In genomic region chrX:49199906-49200771, GRCh38 we compare ENCODE assay signal across 8 cellular contexts. TPM values are rescaled to one million over a fixed set of nuclear protein-coding genes. Genes with fewer than 3 reads are reported as not detected.
A peak's percentile ranks its signal among the peaks of the same experiment; 100 is the strongest.
DNase-seq lines count a peak whose midpoint lies in the region; ATAC-seq and TF ChIP-seq lines count a peak whose summit lies in the region.

SYP (minus strand) TSS chrX:49200193; CDS start chrX:49200186, 7 bp downstream.

- no peaks in the 10 kb centered on the region for H3K9me3 ChIP-seq in mucosa of descending colon

- intact Hi-C loops in mucosa of descending colon (cut with DNase I, micrococcal nuclease), result no loop called here

- TF ChIP-seq CTCF in endothelial cell (IDR thresholded peaks at IDR 0.05; ENCODE audit: unreplicated experiment), result no peak
- no peak for TF ChIP-seq CTCF in mucosa of descending colon (IDR thresholded peaks at IDR 0.05)

- peak; percentile 93 for DNase-seq in COLO829 (ENCODE audit: low spot score)
- DNase-seq in HPDE6-E6E7 (ENCODE audit: extremely low spot score), result peak; percentile 67
- peak; percentile 60 for DNase-seq in NOMO-1 treated with dmso at 0.1 percent for 144 hours (lab: John Stamatoyannopoulos, UW; ENCODE audit: unreplicated experiment)
- peak; percentile 88 for DNase-seq in activated CD8-positive, alpha-beta memory T cell treated with anti-CD3 and anti-CD28 coated beads, Interleukin-2, amount 50 U/mL, for 4 hours
- DNase-seq in endothelial cell (ENCODE audit: low spot score), result peak; percentile 88
- DNase-seq in mucosa of descending colon, result peak; percentile 91 to 92 (median 92)
- DNase-seq in stimulated activated CD8-positive, alpha-beta memory T cell treated with anti-CD3 and anti-CD28 coated beads, Interleukin-2, amount 100 ng/mL, for 48 hours (ENCODE audit: low read depth in 2 of 2), result peak; percentile 78 to 80

- H3K4me3 ChIP-seq in mucosa of descending colon, result no peak within 1 kb of the TSS

- peaks cover 14% of the 10 kb centered on the region for H3K4me1 Mint-ChIP-seq in endothelial cell (ENCODE audit: unreplicated experiment)

- H3K36me3 Mint-ChIP-seq in endothelial cell (ENCODE audit: low read depth, unreplicated experiment), result no peaks in the 10 kb centered on the region

- ATAC-seq in GM19463 (IDR thresholded peaks at IDR 0.05; ENCODE audit: unreplicated experiment) (peak; percentile 97), mucosa of descending colon (peak; percentile 98)

- H3K9me3 Mint-ChIP-seq in endothelial cell (ENCODE audit: unreplicated experiment), result no peaks in the 10 kb centered on the region

- no peaks in the 10 kb centered on the region for H3K36me3 ChIP-seq in mucosa of descending colon (ENCODE audit: low read depth)

- H3K27ac Mint-ChIP-seq in endothelial cell (ENCODE audit: unreplicated experiment), result no peak within 1 kb of the TSS

- H3K4me1 ChIP-seq in mucosa of descending colon (ENCODE audit: low read depth), result no peaks in the 10 kb centered on the region

- peaks cover 6% of the 10 kb centered on the region for H3K27me3 Mint-ChIP-seq in endothelial cell (ENCODE audit: unreplicated experiment)

- peak within 1 kb of the TSS; percentile 11 for H3K4me3 Mint-ChIP-seq in endothelial cell (ENCODE audit: unreplicated experiment)

RNA-seq across cellular contexts. Expression of gene SYP, which starts in this region (rescaled TPM):
- total RNA-seq in endothelial cell (ENCODE audit: unreplicated experiment) (1.8 TPM), mucosa of descending colon (10 to 100 TPM in 2 of 3 donors, 1 to 10 TPM in 1; 4.9 to 14.5 (median 12.2) TPM)
